ENCODE assay signal across 1 cellular context in genomic region chr4:139568206-139568969, GRCh38.
TF ChIP-seq lines count a peak whose summit lies in the region.

No MANE protein-coding gene starts in this region.

TF ChIP-seq in IMR-90, 13 proteins besides CTCF, POLR2A, EP300 and RAD21:
- no peak for TF ChIP-seq CHD1 (IDR thresholded peaks at IDR 0.05; ENCODE audit: low read depth, low read length)
- no peak for TF ChIP-seq BHLHE40 (IDR thresholded peaks at IDR 0.05; ENCODE audit: low read depth, low read length)
TF ChIP-seq in IMR-90: peak in this region for 0.
